In genomic region chr1:92480200-92480812, GRCh38 we compare ENCODE assay signal across 10 cellular contexts. TPM values are rescaled to one million over a fixed set of nuclear protein-coding genes. Genes with fewer than 3 reads are reported as not detected.
DNase-seq lines count a peak whose midpoint lies in the region; ATAC-seq, FAIRE-seq and TF ChIP-seq lines count a peak whose summit lies in the region.
"Had no signal": no experiment of that assay in that cellular context is flagged by ENCODE, and none has a peak within 500 bp of the region (broad histone marks: within the 10 kb centered on the region; RNA-seq: fewer than 3 reads in every experiment).

No MANE protein-coding gene starts in this region.

- peaks cover 25 to 35% of the 10 kb centered on the region in 2 donors for H3K4me1 ChIP-seq in ascending aorta
- H3K4me1 ChIP-seq in kidney (ENCODE audit: control insufficient read depth in 1 of 2, insufficient read depth in 1 of 2, low read depth in 1 of 2, low read length in 2 of 2), result peaks cover 14 to 32% of the 10 kb centered on the region in 2 donors

- H3K9ac ChIP-seq in kidney (ENCODE audit: low read length in 2 of 2), result no peak overlapping the region

- CTCF ChIA-PET in activated naive CD4-positive, alpha-beta T cell treated with anti-CD3 and anti-CD28 coated beads, Interleukin-2, amount 10 ng/mL, durations not matched to agents 7 days and 5 days (lab: Charles Lee), result interaction anchor here (0.7 to 1.1 kb wide), 2 partner anchors 120 to 170 kb away, joined by 3 to 4 read pairs; no protein-coding TSS in a partner anchor

- H3K4me3 ChIP-seq in ascending aorta (peak overlapping the region; percentile 11 to 60), kidney (ENCODE audit: low read length in 2 of 2) (no peak overlapping the region)

- H3K27ac ChIP-seq in ascending aorta (no peak overlapping the region), kidney (ENCODE audit: low read depth in 2 of 2, low read length in 2 of 2) (no peak overlapping the region)

- peaks cover 38% of the 10 kb centered on the region for H3K27me3 ChIP-seq in ascending aorta

- TF ChIP-seq CTCF in ascending aorta (IDR thresholded peaks at IDR 0.05) (no peak), kidney (IDR thresholded peaks at IDR 0.05; ENCODE audit: borderline replicate concordance, extremely low read depth, insufficient read depth) (no peak)

- H3K9me3 ChIP-seq in ascending aorta (no peaks in the 10 kb centered on the region), kidney (ENCODE audit: control insufficient read depth in 1 of 2, low read length in 2 of 2) (no peaks in the 10 kb centered on the region)

- no peak for DNase-seq in activated naive CD4-positive, alpha-beta T cell treated with anti-CD3 and anti-CD28 coated beads, Interleukin-2, amount 10 ng/mL, durations not matched to agents 7 days and 5 days
- no peak for DNase-seq in activated naive CD4-positive, alpha-beta T cell treated with anti-CD3 and anti-CD28 coated beads, Interleukin-2, amount 50 U/mL, for 72 hours (ENCODE audit: low spot score in 2 of 2)
- DNase-seq in ascending aorta (ENCODE audit: low spot score in 2 of 2) (no peak), kidney (peak; percentile 70), EL (no peak), UCSD-AML1 (lab: John Stamatoyannopoulos, UW; ENCODE audit: unreplicated experiment) (no peak), kidney glomerular epithelial cell (lab: John Stamatoyannopoulos, UW) (no peak)
- DNase-seq in stimulated activated naive CD8-positive, alpha-beta T cell treated with anti-CD3 and anti-CD28 coated beads, Interleukin-15, amount 100 ng/mL, for 72 hours, result no peak
- DNase-seq: NCI-H1930; stimulated activated naive B cell treated with anti-CD40 and anti-IgM and Interleukin-4, amounts not matched to agents 10 μg/mL and 1 μg/mL and 100 μg/mL, for 72 hours had no signal

- H3K27me3 Mint-ChIP-seq in activated naive CD4-positive, alpha-beta T cell treated with anti-CD3 and anti-CD28 coated beads, Interleukin-2, amount 10 ng/mL, durations not matched to agents 7 days and 5 days, result no peaks in the 10 kb centered on the region
- no peaks in the 10 kb centered on the region for H3K27me3 Mint-ChIP-seq in stimulated activated naive CD8-positive, alpha-beta T cell treated with anti-CD3 and anti-CD28 coated beads, Interleukin-15, amount 100 ng/mL, for 72 hours

- peak overlapping the region; percentile 38 for H3K4me3 Mint-ChIP-seq in activated naive CD4-positive, alpha-beta T cell treated with anti-CD3 and anti-CD28 coated beads, Interleukin-2, amount 10 ng/mL, durations not matched to agents 7 days and 5 days
- H3K4me3 Mint-ChIP-seq in stimulated activated naive CD8-positive, alpha-beta T cell treated with anti-CD3 and anti-CD28 coated beads, Interleukin-15, amount 100 ng/mL, for 72 hours, result peak overlapping the region; percentile 65 to 79

- no peak for FAIRE-seq in kidney (lab: Jason Lieb, UNC)

- intact Hi-C loops in ascending aorta (cut with DNase I), result no loop called here
- intact Hi-C loops in kidney (cut with DNase I), result no loop called here

- peaks cover 72% of the 10 kb centered on the region for H3K36me3 Mint-ChIP-seq in activated naive CD4-positive, alpha-beta T cell treated with anti-CD3 and anti-CD28 coated beads, Interleukin-2, amount 10 ng/mL, durations not matched to agents 7 days and 5 days
- peaks cover 75 to 91% of the 10 kb centered on the region in 2 donors for H3K36me3 Mint-ChIP-seq in activated naive CD4-positive, alpha-beta T cell treated with anti-CD3 and anti-CD28 coated beads, Interleukin-2, amount 50 U/mL, for 72 hours

- no peak overlapping the region for H3K27ac Mint-ChIP-seq in activated naive CD4-positive, alpha-beta T cell treated with anti-CD3 and anti-CD28 coated beads, Interleukin-2, amount 10 ng/mL, durations not matched to agents 7 days and 5 days
- peak overlapping the region in 1 of 2 donors; percentile 92 for H3K27ac Mint-ChIP-seq in activated naive CD4-positive, alpha-beta T cell treated with anti-CD3 and anti-CD28 coated beads, Interleukin-2, amount 50 U/mL, for 72 hours
- peak overlapping the region; percentile 6 to 50 for H3K27ac Mint-ChIP-seq in stimulated activated naive CD8-positive, alpha-beta T cell treated with anti-CD3 and anti-CD28 coated beads, Interleukin-15, amount 100 ng/mL, for 72 hours
- H3K27ac Mint-ChIP-seq: stimulated activated naive B cell treated with anti-CD40 and anti-IgM and Interleukin-4, amounts not matched to agents 10 μg/mL and 1 μg/mL and 100 μg/mL, for 72 hours had no signal

- H3K36me3 ChIP-seq in ascending aorta (no peaks in the 10 kb centered on the region), kidney (ENCODE audit: control insufficient read depth in 1 of 2, insufficient read depth in 2 of 2, low read length in 2 of 2) (no peaks in the 10 kb centered on the region)

- H3K9me3 Mint-ChIP-seq in activated naive CD4-positive, alpha-beta T cell treated with anti-CD3 and anti-CD28 coated beads, Interleukin-2, amount 10 ng/mL, durations not matched to agents 7 days and 5 days, result no peaks in the 10 kb centered on the region
- H3K9me3 Mint-ChIP-seq in activated naive CD4-positive, alpha-beta T cell treated with anti-CD3 and anti-CD28 coated beads, Interleukin-2, amount 50 U/mL, for 72 hours, result no peaks in the 10 kb centered on the region
- no peaks in the 10 kb centered on the region for H3K9me3 Mint-ChIP-seq in stimulated activated naive CD8-positive, alpha-beta T cell treated with anti-CD3 and anti-CD28 coated beads, Interleukin-15, amount 100 ng/mL, for 72 hours

- peaks cover 67% of the 10 kb centered on the region for H3K4me1 Mint-ChIP-seq in activated naive CD4-positive, alpha-beta T cell treated with anti-CD3 and anti-CD28 coated beads, Interleukin-2, amount 10 ng/mL, durations not matched to agents 7 days and 5 days
- H3K4me1 Mint-ChIP-seq in stimulated activated naive CD8-positive, alpha-beta T cell treated with anti-CD3 and anti-CD28 coated beads, Interleukin-15, amount 100 ng/mL, for 72 hours, result peaks cover 73% of the 10 kb centered on the region

- no peak for ATAC-seq in activated naive CD4-positive, alpha-beta T cell treated with anti-CD3 and anti-CD28 coated beads, Interleukin-2, amount 50 U/mL, for 72 hours
- ATAC-seq in stimulated activated naive CD8-positive, alpha-beta T cell treated with anti-CD3 and anti-CD28 coated beads, Interleukin-15, amount 100 ng/mL, for 72 hours, result no peak
- ATAC-seq: stimulated activated naive B cell treated with anti-CD40 and anti-IgM and Interleukin-4, amounts not matched to agents 10 μg/mL and 1 μg/mL and 100 μg/mL, for 72 hours had no signal

RNA-seq across cellular contexts. Expression of gene GFI1, which starts 6.4 kb away (rescaled TPM):
- total RNA-seq in activated naive CD4-positive, alpha-beta T cell treated with anti-CD3 and anti-CD28 coated beads, Interleukin-2, amount 50 U/mL, for 72 hours, result 100 to 1,000 TPM in 1 of 2 donors, 10 to 100 TPM in 1; 42.3 to 125 TPM
- total RNA-seq in ascending aorta, result not detected
- 3.8 TPM for total RNA-seq in kidney
- 0.17 TPM for polyA plus RNA-seq in kidney (ENCODE audit: insufficient read depth, low read depth, low replicate concordance)

Comparison
In these comparisons a context has a peak if more than half of its experiments do, and no peak if none do; other contexts are left out.
1. H3K4me3 ChIP-seq: peak in ascending aorta (2 of 2); none in kidney (0 of 2).